In genomic region chr1:16644179-16645043, GRCh38 we compare ENCODE assay signal across 8 cellular contexts. TPM values are rescaled to one million over a fixed set of nuclear protein-coding genes. Genes with fewer than 3 reads are reported as not detected.
DNase-seq lines count a peak whose midpoint lies in the region; ATAC-seq and TF ChIP-seq lines count a peak whose summit lies in the region.

No MANE protein-coding gene starts in this region.

- H3K27ac ChIP-seq in SU-DHL-6 (ENCODE audit: low read depth, low read length) (peak overlapping the region; percentile 42), left ventricle myocardium inferior (replicated peaks) (peak overlapping the region; percentile 85), upper lobe of right lung (peak overlapping the region; percentile 90)

- H3K9me3 ChIP-seq in SU-DHL-6 (ENCODE audit: insufficient read depth, low read length): no peaks in the 10 kb centered on the region
- H3K9me3 ChIP-seq in left ventricle myocardium inferior (replicated peaks): no peaks in the 10 kb centered on the region
- no peaks in the 10 kb centered on the region for H3K9me3 ChIP-seq in upper lobe of right lung

- H3K27me3 ChIP-seq in SU-DHL-6 (ENCODE audit: low read length) (no peaks in the 10 kb centered on the region), left ventricle myocardium inferior (ENCODE audit: low read depth) (peaks cover 14% of the 10 kb centered on the region), upper lobe of right lung (no peaks in the 10 kb centered on the region)

- TF ChIP-seq CTCF in GM13976 (IDR thresholded peaks at IDR 0.05; ENCODE audit: borderline replicate concordance, control extremely low read depth, extremely low read depth, insufficient read depth, missing control alignments): peak; percentile 69
- TF ChIP-seq CTCF in SU-DHL-6 (IDR thresholded peaks at IDR 0.05; ENCODE audit: insufficient read depth, low read length, poor library complexity, severe bottlenecking): peak; percentile 50
- peak; percentile 75 for TF ChIP-seq CTCF in left ventricle myocardium inferior (IDR thresholded peaks at IDR 0.05; ENCODE audit: borderline replicate concordance)
- TF ChIP-seq CTCF in upper lobe of right lung (IDR thresholded peaks at IDR 0.05): peak; percentile 65

- in situ Hi-C loops in GM13976 (cut with MboI; ENCODE audit: low sequenced_read_pairs, unreplicated experiment): no loop called here

- H2AFZ ChIP-seq in SU-DHL-6 (ENCODE audit: low read depth, low read length, severe bottlenecking): peak overlapping the region; percentile 92

- intact Hi-C loops in left ventricle myocardium inferior (cut with micrococcal nuclease) (no loop called here), posterior vena cava (cut with DNase I) (no loop called here), upper lobe of right lung (cut with DNase I) (no loop called here)

- DNase-seq in GM13976 (ENCODE audit: low spot score) (peak; percentile 100), NCI-H1417 treated with DMSO at 0.1 percent for 48 hours (lab: John Stamatoyannopoulos, UW) (peak; percentile 93), amniotic epithelial cell (ENCODE audit: low read depth) (peak; percentile 94), left ventricle myocardium inferior (peak; percentile 99), posterior vena cava (ENCODE audit: low spot score) (peak; percentile 100), upper lobe of right lung (peak; percentile 99)

- H3K4me3 ChIP-seq in SU-DHL-6 (ENCODE audit: insufficient read depth, low read length, poor library complexity, severe bottlenecking): peak overlapping the region; percentile 76
- peak overlapping the region; percentile 74 for H3K4me3 ChIP-seq in left ventricle myocardium inferior
- H3K4me3 ChIP-seq in upper lobe of right lung: peak overlapping the region; percentile 72

- H4K20me1 ChIP-seq in SU-DHL-6 (ENCODE audit: low read depth, low read length): no peaks in the 10 kb centered on the region

- ATAC-seq in HG02840 (IDR thresholded peaks at IDR 0.05; ENCODE audit: low FRiP score, unreplicated experiment): peak; percentile 77
- ATAC-seq in upper lobe of right lung: peak; percentile 89

- H3K4me1 ChIP-seq in left ventricle myocardium inferior (peaks cover 41% of the 10 kb centered on the region), upper lobe of right lung (peaks cover 29% of the 10 kb centered on the region)

- no peaks in the 10 kb centered on the region for H3F3A ChIP-seq in SU-DHL-6 (ENCODE audit: insufficient read depth)

- H3K36me3 ChIP-seq in SU-DHL-6 (ENCODE audit: low read length): no peaks in the 10 kb centered on the region
- no peaks in the 10 kb centered on the region for H3K36me3 ChIP-seq in left ventricle myocardium inferior
- peaks cover 6% of the 10 kb centered on the region for H3K36me3 ChIP-seq in upper lobe of right lung

- H3K9me2 ChIP-seq in SU-DHL-6 (replicated peaks; ENCODE audit: insufficient read depth, low read length): no peaks in the 10 kb centered on the region

- peak overlapping the region; percentile 65 for H3K4me2 ChIP-seq in SU-DHL-6 (ENCODE audit: low read depth, low read length, poor library complexity, severe bottlenecking)

- peaks cover 38% of the 10 kb centered on the region for H3K79me2 ChIP-seq in SU-DHL-6 (ENCODE audit: insufficient read depth, low read length)

- H3K9ac ChIP-seq in SU-DHL-6 (ENCODE audit: low read length): peak overlapping the region; percentile 77

RNA-seq across cellular contexts. Expression of gene RNU1-3, which starts 22.3 kb away (rescaled TPM):
- total RNA-seq in left ventricle myocardium inferior: 6,072 TPM
- over 10,000 TPM; 12,584 to 18,986 TPM for total RNA-seq in posterior vena cava
- total RNA-seq in upper lobe of right lung: 6,622 TPM

RNA-seq across cellular contexts. Expression of gene NBPF1, which starts 31.0 kb away (rescaled TPM):
- total RNA-seq in left ventricle myocardium inferior (9.7 TPM), posterior vena cava (10 to 100 TPM; 28.9 to 63.0 TPM), upper lobe of right lung (31.2 TPM)

Comparison
In these comparisons a context has a peak if more than half of its experiments do, and no peak if none do; other contexts are left out.
1. Peak in every context shown above with its lines: DNase-seq, ATAC-seq, H3K4me3 ChIP-seq and H3K27ac ChIP-seq.